In the genomic region with DNA sequence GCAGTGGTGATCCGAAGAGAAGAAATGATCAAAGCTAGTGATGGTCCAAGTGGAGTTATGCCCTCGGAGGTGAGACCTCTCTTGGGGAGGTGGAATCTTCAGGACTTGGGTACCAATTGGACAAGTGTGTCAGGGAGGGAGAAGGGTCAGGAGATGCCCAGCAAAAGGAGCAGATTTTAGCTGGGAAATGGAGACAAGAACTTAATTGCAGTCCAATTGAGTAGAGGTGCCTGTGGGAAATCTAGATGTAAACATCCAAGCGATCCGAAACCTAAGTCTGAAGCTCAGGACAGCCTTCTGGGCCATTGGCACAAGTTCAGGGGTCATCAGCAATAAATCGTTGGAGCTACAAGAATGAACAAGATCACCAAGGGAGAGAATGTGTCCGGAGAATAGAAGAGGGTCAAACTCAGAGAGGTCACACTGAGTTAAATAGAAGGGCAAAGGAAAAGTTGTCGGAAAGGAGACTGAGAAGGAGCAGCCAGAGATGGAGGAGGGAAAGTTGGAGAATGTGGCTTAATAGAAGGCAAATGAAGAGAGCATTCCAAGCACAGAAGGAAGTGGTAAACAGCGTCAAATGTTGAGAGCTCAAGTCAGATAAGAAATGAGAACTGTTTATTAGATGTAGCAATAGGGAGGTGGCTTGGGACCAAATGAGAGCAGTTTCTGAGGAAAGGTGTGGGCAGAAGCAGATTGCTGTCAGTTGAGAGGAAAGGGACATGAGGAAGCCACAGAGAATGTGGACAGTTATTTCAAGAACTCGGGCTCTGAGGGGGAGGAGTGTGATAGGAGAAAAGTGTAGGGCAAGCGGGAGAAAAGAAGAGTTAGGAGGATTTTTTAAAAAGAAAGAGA, we compare ENCODE assay signal across 1 cellular context.
TF ChIP-seq lines count a peak whose summit lies in the region.

No MANE protein-coding gene starts in this region.

TF ChIP-seq in K562, 482 proteins besides CTCF, POLR2A, EP300 and RAD21 (continued from another document):
- TF ChIP-seq, protein P1, sequence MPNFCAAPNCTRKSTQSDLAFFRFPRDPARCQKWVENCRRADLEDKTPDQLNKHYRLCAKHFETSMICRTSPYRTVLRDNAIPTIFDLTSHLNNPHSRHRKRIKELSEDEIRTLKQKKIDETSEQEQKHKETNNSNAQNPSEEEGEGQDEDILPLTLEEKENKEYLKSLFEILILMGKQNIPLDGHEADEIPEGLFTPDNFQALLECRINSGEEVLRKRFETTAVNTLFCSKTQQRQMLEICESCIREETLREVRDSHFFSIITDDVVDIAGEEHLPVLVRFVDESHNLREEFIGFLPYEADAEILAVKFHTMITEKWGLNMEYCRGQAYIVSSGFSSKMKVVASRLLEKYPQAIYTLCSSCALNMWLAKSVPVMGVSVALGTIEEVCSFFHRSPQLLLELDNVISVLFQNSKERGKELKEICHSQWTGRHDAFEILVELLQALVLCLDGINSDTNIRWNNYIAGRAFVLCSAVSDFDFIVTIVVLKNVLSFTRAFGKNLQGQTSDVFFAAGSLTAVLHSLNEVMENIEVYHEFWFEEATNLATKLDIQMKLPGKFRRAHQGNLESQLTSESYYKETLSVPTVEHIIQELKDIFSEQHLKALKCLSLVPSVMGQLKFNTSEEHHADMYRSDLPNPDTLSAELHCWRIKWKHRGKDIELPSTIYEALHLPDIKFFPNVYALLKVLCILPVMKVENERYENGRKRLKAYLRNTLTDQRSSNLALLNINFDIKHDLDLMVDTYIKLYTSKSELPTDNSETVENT (CRISPR knock-in tag; IDR thresholded peaks at IDR 0.05), result no peak
- no peak for TF ChIP-seq RAD51 (IDR thresholded peaks at IDR 0.05; ENCODE audit: borderline replicate concordance, low read depth)
- TF ChIP-seq ZNF197 (CRISPR knock-in tag; IDR thresholded peaks at IDR 0.05; ENCODE audit: low read depth), result no peak
- 0 out of 4 replicates have a peak, but pooled peaks of 1 of the 2 experiments have one; percentile 6 for TF ChIP-seq FOXA3 (CRISPR knock-in tag; conservative IDR thresholded peaks at IDR 0.05 in 1 of 2, IDR thresholded peaks at IDR 0.05 in 1 of 2)
- TF ChIP-seq ZNF780A (CRISPR knock-in tag; IDR thresholded peaks at IDR 0.05), result no peak
- no peak for TF ChIP-seq TAF1 (IDR thresholded peaks at IDR 0.05; ENCODE audit: control insufficient read depth, extremely low read depth, insufficient read depth, low read length, severe bottlenecking)
- TF ChIP-seq NR2C1 (IDR thresholded peaks at IDR 0.05), result peak; percentile 50; the same call in 1 of the 2 replicates
- TF ChIP-seq NR2C1 (tag; IDR thresholded peaks at IDR 0.05), result peak; percentile 58; the same call in 1 of the 2 replicates
- TF ChIP-seq ZNF699 (CRISPR knock-in tag; IDR thresholded peaks at IDR 0.05; ENCODE audit: insufficient replicate concordance), result no peak
- TF ChIP-seq ZNF764 (CRISPR knock-in tag; IDR thresholded peaks at IDR 0.05; ENCODE audit: low read depth), result no peak
- no peak for TF ChIP-seq GABPB1 (CRISPR knock-in tag; IDR thresholded peaks at IDR 0.05)
- TF ChIP-seq U2AF1 (optimal IDR thresholded peaks at IDR 0.05; ENCODE audit: low read depth, low read length), result no peak
- no peak for TF ChIP-seq ZNF77 (CRISPR knock-in tag; IDR thresholded peaks at IDR 0.05)
- TF ChIP-seq, protein P2, sequence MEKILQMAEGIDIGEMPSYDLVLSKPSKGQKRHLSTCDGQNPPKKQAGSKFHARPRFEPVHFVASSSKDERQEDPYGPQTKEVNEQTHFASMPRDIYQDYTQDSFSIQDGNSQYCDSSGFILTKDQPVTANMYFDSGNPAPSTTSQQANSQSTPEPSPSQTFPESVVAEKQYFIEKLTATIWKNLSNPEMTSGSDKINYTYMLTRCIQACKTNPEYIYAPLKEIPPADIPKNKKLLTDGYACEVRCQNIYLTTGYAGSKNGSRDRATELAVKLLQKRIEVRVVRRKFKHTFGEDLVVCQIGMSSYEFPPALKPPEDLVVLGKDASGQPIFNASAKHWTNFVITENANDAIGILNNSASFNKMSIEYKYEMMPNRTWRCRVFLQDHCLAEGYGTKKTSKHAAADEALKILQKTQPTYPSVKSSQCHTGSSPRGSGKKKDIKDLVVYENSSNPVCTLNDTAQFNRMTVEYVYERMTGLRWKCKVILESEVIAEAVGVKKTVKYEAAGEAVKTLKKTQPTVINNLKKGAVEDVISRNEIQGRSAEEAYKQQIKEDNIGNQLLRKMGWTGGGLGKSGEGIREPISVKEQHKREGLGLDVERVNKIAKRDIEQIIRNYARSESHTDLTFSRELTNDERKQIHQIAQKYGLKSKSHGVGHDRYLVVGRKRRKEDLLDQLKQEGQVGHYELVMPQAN (IDR thresholded peaks at IDR 0.05; ENCODE audit: borderline replicate concordance), result no peak
- TF ChIP-seq, protein P3, sequence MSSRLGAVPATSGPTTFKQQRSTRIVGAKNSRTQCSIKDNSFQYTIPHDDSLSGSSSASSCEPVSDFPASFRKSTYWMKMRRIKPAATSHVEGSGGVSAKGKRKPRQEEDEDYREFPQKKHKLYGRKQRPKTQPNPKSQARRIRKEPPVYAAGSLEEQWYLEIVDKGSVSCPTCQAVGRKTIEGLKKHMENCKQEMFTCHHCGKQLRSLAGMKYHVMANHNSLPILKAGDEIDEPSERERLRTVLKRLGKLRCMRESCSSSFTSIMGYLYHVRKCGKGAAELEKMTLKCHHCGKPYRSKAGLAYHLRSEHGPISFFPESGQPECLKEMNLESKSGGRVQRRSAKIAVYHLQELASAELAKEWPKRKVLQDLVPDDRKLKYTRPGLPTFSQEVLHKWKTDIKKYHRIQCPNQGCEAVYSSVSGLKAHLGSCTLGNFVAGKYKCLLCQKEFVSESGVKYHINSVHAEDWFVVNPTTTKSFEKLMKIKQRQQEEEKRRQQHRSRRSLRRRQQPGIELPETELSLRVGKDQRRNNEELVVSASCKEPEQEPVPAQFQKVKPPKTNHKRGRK (tag; IDR thresholded peaks at IDR 0.05), result no peak
- TF ChIP-seq SLC30A9 (CRISPR knock-in tag; IDR thresholded peaks at IDR 0.05), result no peak
- TF ChIP-seq BRF1 (IDR thresholded peaks at IDR 0.05; ENCODE audit: borderline replicate concordance, extremely low read depth, insufficient read length), result no peak
- TF ChIP-seq, protein P4, sequence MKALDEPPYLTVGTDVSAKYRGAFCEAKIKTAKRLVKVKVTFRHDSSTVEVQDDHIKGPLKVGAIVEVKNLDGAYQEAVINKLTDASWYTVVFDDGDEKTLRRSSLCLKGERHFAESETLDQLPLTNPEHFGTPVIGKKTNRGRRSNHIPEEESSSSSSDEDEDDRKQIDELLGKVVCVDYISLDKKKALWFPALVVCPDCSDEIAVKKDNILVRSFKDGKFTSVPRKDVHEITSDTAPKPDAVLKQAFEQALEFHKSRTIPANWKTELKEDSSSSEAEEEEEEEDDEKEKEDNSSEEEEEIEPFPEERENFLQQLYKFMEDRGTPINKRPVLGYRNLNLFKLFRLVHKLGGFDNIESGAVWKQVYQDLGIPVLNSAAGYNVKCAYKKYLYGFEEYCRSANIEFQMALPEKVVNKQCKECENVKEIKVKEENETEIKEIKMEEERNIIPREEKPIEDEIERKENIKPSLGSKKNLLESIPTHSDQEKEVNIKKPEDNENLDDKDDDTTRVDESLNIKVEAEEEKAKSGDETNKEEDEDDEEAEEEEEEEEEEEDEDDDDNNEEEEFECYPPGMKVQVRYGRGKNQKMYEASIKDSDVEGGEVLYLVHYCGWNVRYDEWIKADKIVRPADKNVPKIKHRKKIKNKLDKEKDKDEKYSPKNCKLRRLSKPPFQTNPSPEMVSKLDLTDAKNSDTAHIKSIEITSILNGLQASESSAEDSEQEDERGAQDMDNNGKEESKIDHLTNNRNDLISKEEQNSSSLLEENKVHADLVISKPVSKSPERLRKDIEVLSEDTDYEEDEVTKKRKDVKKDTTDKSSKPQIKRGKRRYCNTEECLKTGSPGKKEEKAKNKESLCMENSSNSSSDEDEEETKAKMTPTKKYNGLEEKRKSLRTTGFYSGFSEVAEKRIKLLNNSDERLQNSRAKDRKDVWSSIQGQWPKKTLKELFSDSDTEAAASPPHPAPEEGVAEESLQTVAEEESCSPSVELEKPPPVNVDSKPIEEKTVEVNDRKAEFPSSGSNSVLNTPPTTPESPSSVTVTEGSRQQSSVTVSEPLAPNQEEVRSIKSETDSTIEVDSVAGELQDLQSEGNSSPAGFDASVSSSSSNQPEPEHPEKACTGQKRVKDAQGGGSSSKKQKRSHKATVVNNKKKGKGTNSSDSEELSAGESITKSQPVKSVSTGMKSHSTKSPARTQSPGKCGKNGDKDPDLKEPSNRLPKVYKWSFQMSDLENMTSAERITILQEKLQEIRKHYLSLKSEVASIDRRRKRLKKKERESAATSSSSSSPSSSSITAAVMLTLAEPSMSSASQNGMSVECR (CRISPR knock-in tag; IDR thresholded peaks at IDR 0.05), result no peak
- TF ChIP-seq ZKSCAN3 (CRISPR knock-in tag; IDR thresholded peaks at IDR 0.05), result no peak
- TF ChIP-seq ZNF75A (CRISPR knock-in tag; IDR thresholded peaks at IDR 0.05), result no peak
- TF ChIP-seq, protein P5, sequence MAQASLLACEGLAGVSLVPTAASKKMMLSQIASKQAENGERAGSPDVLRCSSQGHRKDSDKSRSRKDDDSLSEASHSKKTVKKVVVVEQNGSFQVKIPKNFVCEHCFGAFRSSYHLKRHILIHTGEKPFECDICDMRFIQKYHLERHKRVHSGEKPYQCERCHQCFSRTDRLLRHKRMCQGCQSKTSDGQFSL (CRISPR knock-in tag; IDR thresholded peaks at IDR 0.05), result no peak
- TF ChIP-seq, protein P5 (tag; IDR thresholded peaks at IDR 0.05), result no peak
- no peak for TF ChIP-seq ETV5 (CRISPR knock-in tag; IDR thresholded peaks at IDR 0.05; ENCODE audit: low read depth)
